ENCODE assay signal across 29 cellular contexts in the genomic region with DNA sequence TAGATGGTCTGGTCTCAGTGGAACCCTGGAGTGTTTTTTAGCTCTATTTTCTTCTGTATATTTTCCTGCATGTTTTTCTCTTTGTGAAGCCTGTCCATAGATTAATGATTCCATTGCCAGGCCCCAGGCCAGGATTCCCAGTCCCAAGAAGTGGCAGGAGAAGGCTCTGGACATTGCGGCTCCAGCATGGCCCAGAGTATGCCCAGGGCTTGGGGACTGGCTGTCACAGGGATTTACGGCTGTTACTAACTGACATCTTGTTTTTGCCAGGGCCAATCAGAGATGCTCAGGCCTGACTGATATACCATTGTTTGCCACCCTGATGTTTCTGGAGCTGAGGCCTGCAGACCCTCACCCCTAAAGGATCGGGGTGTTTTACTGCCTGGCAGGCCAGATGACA.
"Had no signal": no experiment of that assay in that cellular context is flagged by ENCODE, and none has a peak within 500 bp of the region (broad histone marks: within the 10 kb centered on the region; RNA-seq: fewer than 3 reads in every experiment).

No MANE protein-coding gene starts in this region.

- H3K27me3 ChIP-seq: esophagus muscularis mucosa, foreskin keratinocyte, gastroesophageal sphincter, heart right ventricle, neural progenitor cell, spleen, tibial nerve, upper lobe of left lung, uterus had no signal

- H3K27ac Mint-ChIP-seq: immature natural killer cell; memory B cell; naive thymus-derived CD4-positive, alpha-beta T cell; nephron had no signal

- ATAC-seq: foreskin keratinocyte; gastroesophageal sphincter; heart right ventricle; left colon; mucosa of descending colon; naive thymus-derived CD4-positive, alpha-beta T cell; psoas muscle; right cardiac atrium; stimulated activated naive CD8-positive, alpha-beta T cell treated with anti-CD3 and anti-CD28 coated beads, Interleukin-15, Interleukin-2, amounts not matched to agents 100 U/mL and 50 U/mL, for 24 hours had no signal

- H2AFZ ChIP-seq: neural progenitor cell had no signal

- H3K4me3 Mint-ChIP-seq: immature natural killer cell; memory B cell; naive thymus-derived CD4-positive, alpha-beta T cell; nephron; neural progenitor cell had no signal

- H3K27me3 Mint-ChIP-seq: memory B cell; naive thymus-derived CD4-positive, alpha-beta T cell had no signal

- DNase-seq: dermis blood vessel endothelial cell; effector memory CD4-positive, alpha-beta T cell; foreskin keratinocyte; glutamatergic neuron; heart right ventricle; hippocampal formation; immature natural killer cell; islet precursor cell; kidney glomerular epithelial cell; left colon; mucosa of descending colon; naive thymus-derived CD4-positive, alpha-beta T cell; psoas muscle; right cardiac atrium; spleen; stimulated activated naive CD8-positive, alpha-beta T cell treated with anti-CD3 and anti-CD28 coated beads, Interleukin-15, Interleukin-2, amounts not matched to agents 100 U/mL and 50 U/mL, for 24 hours; substantia nigra; upper lobe of left lung; uterus had no signal

- H3K9ac ChIP-seq: neural progenitor cell had no signal

- H3K36me3 ChIP-seq: esophagus muscularis mucosa, gastroesophageal sphincter, heart right ventricle, neural progenitor cell, thoracic aorta, tibial nerve, uterus had no signal

- H3K27ac ChIP-seq: coronary artery, esophagus muscularis mucosa, foreskin keratinocyte, gastroesophageal sphincter, neural progenitor cell, skin epidermis, spleen, thoracic aorta, tibial nerve, upper lobe of left lung, uterus had no signal

- H3K4me2 ChIP-seq: neural progenitor cell had no signal

- H3K9me3 ChIP-seq: esophagus muscularis mucosa, gastroesophageal sphincter, heart right ventricle, mucosa of descending colon, psoas muscle, thoracic aorta, tibial nerve, upper lobe of left lung, uterus had no signal

- H3K4me3 ChIP-seq: coronary artery, esophagus muscularis mucosa, gastroesophageal sphincter, heart right ventricle, lung, mucosa of descending colon, neural progenitor cell, psoas muscle, skin epidermis, spleen, thoracic aorta, tibial nerve, upper lobe of left lung, uterus had no signal

- H3K9me3 Mint-ChIP-seq: immature natural killer cell, memory B cell, nephron had no signal

- H3K4me1 ChIP-seq: foreskin keratinocyte, neural progenitor cell had no signal
